25 cellular contexts compared by ENCODE assay signal in genomic region chr12:76202621-76203020, GRCh38.
DNase-seq lines count a peak whose midpoint lies in the region; ATAC-seq, FAIRE-seq and TF ChIP-seq lines count a peak whose summit lies in the region.
"Had no signal": no experiment of that assay in that cellular context is flagged by ENCODE, and none has a peak within 500 bp of the region (broad histone marks: within the 10 kb centered on the region; RNA-seq: fewer than 3 reads in every experiment).

No MANE protein-coding gene starts in this region.

- H3K27me3 Mint-ChIP-seq in endothelial cell (ENCODE audit: unreplicated experiment): peaks cover 2% of the 10 kb centered on the region

- no peaks in the 10 kb centered on the region for H4K20me1 ChIP-seq in BLaER1

- peak overlapping the region; percentile 66 for H3K4me2 ChIP-seq in BLaER1
- H3K4me2 ChIP-seq: A549 had no signal

- H3K9me3 ChIP-seq in BLaER1: peaks cover 32% of the 10 kb centered on the region

- H3K4me3 Mint-ChIP-seq in endothelial cell (ENCODE audit: unreplicated experiment): no peak overlapping the region
- H3K4me3 Mint-ChIP-seq: B cell; CD4-positive, alpha-beta memory T cell; CD4-positive, CD25-positive, alpha-beta regulatory T cell; CD8-positive, alpha-beta memory T cell had no signal

- no peaks in the 10 kb centered on the region for H3K27me3 ChIP-seq in BLaER1

- H3K4me3 ChIP-seq in BLaER1: no peak overlapping the region
- H3K4me3 ChIP-seq: A549, GM12878 had no signal

- H3K36me3 ChIP-seq in BLaER1: no peaks in the 10 kb centered on the region

- H3K4me1 Mint-ChIP-seq in endothelial cell (ENCODE audit: unreplicated experiment): peaks cover 4% of the 10 kb centered on the region
- H3K4me1 Mint-ChIP-seq: B cell; CD4-positive, alpha-beta memory T cell; CD4-positive, CD25-positive, alpha-beta regulatory T cell; CD8-positive, alpha-beta memory T cell had no signal

- peaks cover 21% of the 10 kb centered on the region for H3K4me1 ChIP-seq in BLaER1
- H3K4me1 ChIP-seq: A549 had no signal

- FAIRE-seq in HTR-8/SVneo (lab: Jason Lieb, UNC): no peak
- FAIRE-seq: A549, GM12878, GM12892 had no signal

- peak; percentile 27 for DNase-seq in CD1c-positive myeloid dendritic cell (ENCODE audit: extremely low spot score)
- DNase-seq in MV-4-11 (lab: John Stamatoyannopoulos, UW): peak; percentile 35
- no peak for DNase-seq in endothelial cell (ENCODE audit: low spot score)
- DNase-seq in HTR-8/SVneo (ENCODE audit: insufficient read length, low spot score): no peak
- DNase-seq: AML-193; CD4-positive, alpha-beta memory T cell; CD4-positive, CD25-positive, alpha-beta regulatory T cell; CD8-positive, alpha-beta memory T cell; COR-L47; DMS 273 treated with DMSO at 0.1 percent for 48 hours; DMS153; DMS53; DMS79; DND-41; EL; GDM1 had no signal

- peaks cover 12% of the 10 kb centered on the region for H3K9me3 Mint-ChIP-seq in endothelial cell (ENCODE audit: unreplicated experiment)

- no peak overlapping the region for H3K27ac ChIP-seq in BLaER1
- H3K27ac ChIP-seq: 22Rv1, A549, C4-2B had no signal

- peaks cover 3% of the 10 kb centered on the region for H3K36me3 Mint-ChIP-seq in endothelial cell (ENCODE audit: low read depth, unreplicated experiment)
- H3K36me3 Mint-ChIP-seq: CD4-positive, CD25-positive, alpha-beta regulatory T cell had no signal

- ATAC-seq in GM18519 (IDR thresholded peaks at IDR 0.05; ENCODE audit: low FRiP score, unreplicated experiment) (no peak), GM18502 (IDR thresholded peaks at IDR 0.05; ENCODE audit: poor library complexity, unreplicated experiment) (no peak)
- ATAC-seq: A549, GM12878 had no signal

- H3K27ac Mint-ChIP-seq in endothelial cell (ENCODE audit: unreplicated experiment): peak overlapping the region; percentile 3
- H3K27ac Mint-ChIP-seq: B cell; CD4-positive, alpha-beta memory T cell; CD4-positive, CD25-positive, alpha-beta regulatory T cell; CD8-positive, alpha-beta memory T cell had no signal

- TF ChIP-seq CTCF in endothelial cell (IDR thresholded peaks at IDR 0.05; ENCODE audit: unreplicated experiment): no peak

- no peak overlapping the region for H3K9ac ChIP-seq in BLaER1

Comparison
In these comparisons a context has a peak if more than half of its experiments do, and no peak if none do; other contexts are left out.
1. DNase-seq: peak in CD1c-positive myeloid dendritic cell (single experiment) and MV-4-11 (single experiment); none in endothelial cell (single experiment) and HTR-8/SVneo (single experiment).